8 cellular contexts compared by ENCODE assay signal in genomic region chr14:64705406-64706118, GRCh38.
DNase-seq lines count a peak whose midpoint lies in the region; ATAC-seq and TF ChIP-seq lines count a peak whose summit lies in the region.

No MANE protein-coding gene starts in this region.

- peak; percentile 39 for DNase-seq in NCI-H82 (lab: John Stamatoyannopoulos, UW)
- DNase-seq in NCI-H82 treated with DMSO at 0.1 percent for 48 hours (lab: John Stamatoyannopoulos, UW; ENCODE audit: unreplicated experiment), result no peak
- DNase-seq in T-helper 22 cell (ENCODE audit: low read depth), result peak; percentile 39
- no peak for DNase-seq in fibroblast of pulmonary artery (ENCODE audit: low read depth)
- DNase-seq in nephron progenitor cell, result peak; percentile 33
- DNase-seq in AG08395 (ENCODE audit: low spot score), result no peak
- no peak for DNase-seq in NCI-H1092 (lab: John Stamatoyannopoulos, UW)

- peaks cover 85% of the 10 kb centered on the region for H3K4me1 Mint-ChIP-seq in nephron progenitor cell

- no peak for ATAC-seq in HG02610 (IDR thresholded peaks at IDR 0.05; ENCODE audit: unreplicated experiment)

- TF ChIP-seq CTCF in fibroblast of pulmonary artery (IDR thresholded peaks at IDR 0.05; ENCODE audit: low read length, missing control alignments) (no peak), nephron progenitor cell (IDR thresholded peaks at IDR 0.05) (no peak)

- peaks cover 10% of the 10 kb centered on the region for H3K27me3 Mint-ChIP-seq in nephron progenitor cell (ENCODE audit: low read depth, poor library complexity)

- H3K9me3 Mint-ChIP-seq in nephron progenitor cell, result no peaks in the 10 kb centered on the region

- H3K4me3 Mint-ChIP-seq in nephron progenitor cell, result peak overlapping the region; percentile 88

- peaks cover 18% of the 10 kb centered on the region for H3K36me3 Mint-ChIP-seq in nephron progenitor cell (ENCODE audit: low read depth)

- H3K4me3 ChIP-seq in fibroblast of pulmonary artery (replicated peaks; ENCODE audit: low read depth, low read length), result peak overlapping the region; percentile 67

- peak overlapping the region; percentile 87 for H3K27ac Mint-ChIP-seq in nephron progenitor cell

Comparison
In these comparisons a context has a peak if more than half of its experiments do, and no peak if none do; other contexts are left out.
1. DNase-seq: peak in NCI-H82 (single experiment), T-helper 22 cell (single experiment) and nephron progenitor cell (single experiment); none in NCI-H82 treated with DMSO at 0.1 percent for 48 hours (single experiment), fibroblast of pulmonary artery (single experiment), AG08395 (single experiment) and NCI-H1092 (single experiment).